ENCODE assay signal across 1 cellular context in the genomic region with DNA sequence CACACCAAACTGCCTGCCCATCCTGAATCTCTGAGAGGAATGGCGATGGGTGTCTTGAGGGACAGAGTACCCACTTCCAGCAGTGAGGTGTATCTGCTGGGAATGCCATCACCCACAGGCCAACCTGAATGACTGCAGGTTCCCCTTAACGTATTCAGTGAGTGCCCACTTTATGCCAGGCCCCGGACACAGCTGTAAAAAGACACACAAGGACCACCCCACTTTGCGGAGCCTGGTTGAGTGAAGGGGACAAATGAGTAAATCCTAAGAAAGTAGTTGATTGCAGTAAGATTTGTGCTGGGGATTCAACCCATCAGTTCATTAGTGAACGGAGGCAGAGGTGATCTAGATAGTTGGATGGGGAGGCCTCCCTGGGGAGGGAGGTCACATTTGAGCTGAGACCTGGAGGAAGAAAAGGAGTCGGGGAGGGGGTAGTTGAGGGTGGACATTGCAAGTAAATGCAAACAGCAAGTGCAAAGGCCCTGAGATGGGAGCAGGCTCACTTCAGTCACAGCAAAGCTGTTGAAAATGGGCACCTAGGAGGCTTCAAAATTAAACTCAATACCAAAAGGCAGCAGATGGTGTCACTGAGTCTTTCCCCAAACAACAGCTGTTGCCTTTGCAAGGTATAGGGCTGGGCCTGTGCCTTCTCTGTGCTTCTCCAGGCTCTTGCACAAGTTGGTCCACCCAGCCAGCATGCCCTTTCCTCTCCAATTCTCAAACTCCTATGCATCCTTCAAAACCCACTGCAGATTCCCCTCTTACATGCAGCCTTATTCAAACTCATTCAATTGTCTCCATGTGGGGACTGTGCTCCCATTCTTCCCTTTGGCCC.
TF ChIP-seq lines count a peak whose summit lies in the region.

No MANE protein-coding gene starts in this region.

TF ChIP-seq in K562, 482 proteins besides CTCF, POLR2A, EP300 and RAD21 (continued from another document):
- TF ChIP-seq, protein P1, sequence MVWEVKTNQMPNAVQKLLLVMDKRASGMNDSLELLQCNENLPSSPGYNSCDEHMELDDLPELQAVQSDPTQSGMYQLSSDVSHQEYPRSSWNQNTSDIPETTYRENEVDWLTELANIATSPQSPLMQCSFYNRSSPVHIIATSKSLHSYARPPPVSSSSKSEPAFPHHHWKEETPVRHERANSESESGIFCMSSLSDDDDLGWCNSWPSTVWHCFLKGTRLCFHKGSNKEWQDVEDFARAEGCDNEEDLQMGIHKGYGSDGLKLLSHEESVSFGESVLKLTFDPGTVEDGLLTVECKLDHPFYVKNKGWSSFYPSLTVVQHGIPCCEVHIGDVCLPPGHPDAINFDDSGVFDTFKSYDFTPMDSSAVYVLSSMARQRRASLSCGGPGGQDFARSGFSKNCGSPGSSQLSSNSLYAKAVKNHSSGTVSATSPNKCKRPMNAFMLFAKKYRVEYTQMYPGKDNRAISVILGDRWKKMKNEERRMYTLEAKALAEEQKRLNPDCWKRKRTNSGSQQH (CRISPR knock-in tag; IDR thresholded peaks at IDR 0.05): peak; percentile 75
- TF ChIP-seq SPI1 (IDR thresholded peaks at IDR 0.05; ENCODE audit: borderline replicate concordance, low read depth, low read length) (no peak), ELF4 (CRISPR knock-in tag; IDR thresholded peaks at IDR 0.05) (peak; percentile 76; the same call in 1 of the 2 replicates), CEBPB (tag; IDR thresholded peaks at IDR 0.05) (peak; percentile 43)
- TF ChIP-seq, protein P2, sequence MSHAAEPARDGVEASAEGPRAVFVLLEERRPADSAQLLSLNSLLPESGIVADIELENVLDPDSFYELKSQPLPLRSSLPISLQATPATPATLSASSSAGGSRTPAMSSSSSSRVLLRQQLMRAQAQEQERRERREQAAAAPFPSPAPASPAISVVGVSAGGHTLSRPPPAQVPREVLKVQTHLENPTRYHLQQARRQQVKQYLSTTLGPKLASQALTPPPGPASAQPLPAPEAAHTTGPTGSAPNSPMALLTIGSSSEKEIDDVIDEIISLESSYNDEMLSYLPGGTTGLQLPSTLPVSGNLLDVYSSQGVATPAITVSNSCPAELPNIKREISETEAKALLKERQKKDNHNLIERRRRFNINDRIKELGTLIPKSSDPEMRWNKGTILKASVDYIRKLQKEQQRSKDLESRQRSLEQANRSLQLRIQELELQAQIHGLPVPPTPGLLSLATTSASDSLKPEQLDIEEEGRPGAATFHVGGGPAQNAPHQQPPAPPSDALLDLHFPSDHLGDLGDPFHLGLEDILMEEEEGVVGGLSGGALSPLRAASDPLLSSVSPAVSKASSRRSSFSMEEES (CRISPR knock-in tag; IDR thresholded peaks at IDR 0.05): peak; percentile 6; the same call in 1 of the 2 replicates
- TF ChIP-seq, protein P3, sequence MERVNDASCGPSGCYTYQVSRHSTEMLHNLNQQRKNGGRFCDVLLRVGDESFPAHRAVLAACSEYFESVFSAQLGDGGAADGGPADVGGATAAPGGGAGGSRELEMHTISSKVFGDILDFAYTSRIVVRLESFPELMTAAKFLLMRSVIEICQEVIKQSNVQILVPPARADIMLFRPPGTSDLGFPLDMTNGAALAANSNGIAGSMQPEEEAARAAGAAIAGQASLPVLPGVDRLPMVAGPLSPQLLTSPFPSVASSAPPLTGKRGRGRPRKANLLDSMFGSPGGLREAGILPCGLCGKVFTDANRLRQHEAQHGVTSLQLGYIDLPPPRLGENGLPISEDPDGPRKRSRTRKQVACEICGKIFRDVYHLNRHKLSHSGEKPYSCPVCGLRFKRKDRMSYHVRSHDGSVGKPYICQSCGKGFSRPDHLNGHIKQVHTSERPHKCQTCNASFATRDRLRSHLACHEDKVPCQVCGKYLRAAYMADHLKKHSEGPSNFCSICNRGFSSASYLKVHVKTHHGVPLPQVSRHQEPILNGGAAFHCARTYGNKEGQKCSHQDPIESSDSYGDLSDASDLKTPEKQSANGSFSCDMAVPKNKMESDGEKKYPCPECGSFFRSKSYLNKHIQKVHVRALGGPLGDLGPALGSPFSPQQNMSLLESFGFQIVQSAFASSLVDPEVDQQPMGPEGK (CRISPR knock-in tag; IDR thresholded peaks at IDR 0.05; ENCODE audit: borderline replicate concordance): no peak
- TF ChIP-seq, protein P4, sequence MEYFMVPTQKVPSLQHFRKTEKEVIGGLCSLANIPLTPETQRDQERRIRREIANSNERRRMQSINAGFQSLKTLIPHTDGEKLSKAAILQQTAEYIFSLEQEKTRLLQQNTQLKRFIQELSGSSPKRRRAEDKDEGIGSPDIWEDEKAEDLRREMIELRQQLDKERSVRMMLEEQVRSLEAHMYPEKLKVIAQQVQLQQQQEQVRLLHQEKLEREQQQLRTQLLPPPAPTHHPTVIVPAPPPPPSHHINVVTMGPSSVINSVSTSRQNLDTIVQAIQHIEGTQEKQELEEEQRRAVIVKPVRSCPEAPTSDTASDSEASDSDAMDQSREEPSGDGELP (CRISPR knock-in tag; IDR thresholded peaks at IDR 0.05; ENCODE audit: borderline replicate concordance): peak; percentile 55; the same call in 1 of the 2 replicates
